8 cellular contexts compared by ENCODE assay signal in genomic region chr1:58815069-58815679, GRCh38. TPM values are rescaled to one million over a fixed set of nuclear protein-coding genes. Genes with fewer than 3 reads are reported as not detected.
DNase-seq lines count a peak whose midpoint lies in the region; ATAC-seq, FAIRE-seq and TF ChIP-seq lines count a peak whose summit lies in the region.

No MANE protein-coding gene starts in this region.

- peaks cover 72% of the 10 kb centered on the region for H3F3A ChIP-seq in PC-9 (ENCODE audit: insufficient read depth, low read depth)

- WGBS in pancreas, 2 donors = 6 to 7% methylated on average over 36 of the region's 36 CpGs

- no peaks in the 10 kb centered on the region for H4K20me1 ChIP-seq in PC-9 (ENCODE audit: insufficient read depth)

- peak; percentile 67 for ATAC-seq in GM18867 (IDR thresholded peaks at IDR 0.05; ENCODE audit: unreplicated experiment)
- ATAC-seq in HG03060 (IDR thresholded peaks at IDR 0.05; ENCODE audit: low read depth, unreplicated experiment) = peak; percentile 48
- peak; percentile 53 to 63 for ATAC-seq in activated naive CD4-positive, alpha-beta T cell treated with anti-CD3 and anti-CD28 coated beads, Interleukin-2, amount 50 U/mL, for 72 hours
- ATAC-seq in pancreas = peak; percentile 82 to 87 (median 84)

- peaks cover 7% of the 10 kb centered on the region; the same call in 1 of the 2 replicates for H3K9me3 ChIP-seq in PC-9 (ENCODE audit: insufficient read depth, low read depth)
- no peaks in the 10 kb centered on the region for H3K9me3 ChIP-seq in pancreas
- H3K9me3 ChIP-seq in uterus = no peaks in the 10 kb centered on the region

- peaks cover 0 to 7% of the 10 kb centered on the region in 2 donors for H3K9me3 Mint-ChIP-seq in activated naive CD4-positive, alpha-beta T cell treated with anti-CD3 and anti-CD28 coated beads, Interleukin-2, amount 50 U/mL, for 72 hours

- intact Hi-C loops in PC-9 (cut with micrococcal nuclease; ENCODE audit: unreplicated experiment) = loop anchor here (1.0 to 10.0 kb wide), 14 partner anchors 30 to 884 kb away; no protein-coding TSS in a partner anchor
- intact Hi-C loops in head of caudate nucleus (cut with DNase I) = no loop called here
- intact Hi-C loops in pancreas (cut with DNase I) = no loop called here
- intact Hi-C loops in uterus (cut with DNase I; ENCODE audit: low total_unique reads) = no loop called here

- POLR2A ChIA-PET in PC-9 (lab: Charles Lee; ENCODE audit: unreplicated experiment) = interaction anchor here (1.6 kb wide), 2 partner anchors 31 to 34 kb away, joined by 6 to 8 read pairs; partner anchors contain the start of gene JUN

- peak overlapping the region; percentile 83 for H3K4me3 ChIP-seq in PC-9
- peak overlapping the region; percentile 34 to 61 (median 40) for H3K4me3 ChIP-seq in pancreas
- H3K4me3 ChIP-seq in uterus = peak overlapping the region; percentile 58 to 69

- TF ChIP-seq POLR2A in uterus (IDR thresholded peaks at IDR 0.05) = peak; percentile 24 to 34

- CTCF ChIA-PET in PC-9 (lab: Charles Lee) = no interaction called here

- peak; percentile 86 for DNase-seq in A172 (ENCODE audit: low spot score)
- DNase-seq in PC-9 = peak; percentile 97
- DNase-seq in activated naive CD4-positive, alpha-beta T cell treated with anti-CD3 and anti-CD28 coated beads, Interleukin-2, amount 50 U/mL, for 72 hours (ENCODE audit: low spot score in 2 of 2) = peak; percentile 57 to 83
- DNase-seq in head of caudate nucleus = peak in 40 of 42 donors; percentile 15 to 71 (median 41)
- DNase-seq in pancreas = peak; percentile 85 to 92 (median 86)
- DNase-seq in uterus = peak; percentile 85 to 86

- TF ChIP-seq CTCF in PC-9 (conservative IDR thresholded peaks at IDR 0.05) = no peak
- TF ChIP-seq CTCF in pancreas (IDR thresholded peaks at IDR 0.05) = no peak
- TF ChIP-seq CTCF in uterus (IDR thresholded peaks at IDR 0.05) = no peak

- no TSS peak for BruUV-seq in PC-9 (replicated peaks; lab: Mats Ljungman, UMichigan)

- H3K79me2 ChIP-seq in PC-9 (ENCODE audit: low read depth) = peaks cover 9% of the 10 kb centered on the region; the same call in 1 of the 2 replicates

- peak overlapping the region; percentile 99 for H3K27ac ChIP-seq in PC-9
- H3K27ac ChIP-seq in pancreas = peak overlapping the region; percentile 81 to 88 (median 88)
- peak overlapping the region; percentile 93 to 95 for H3K27ac ChIP-seq in uterus

- no peaks in the 10 kb centered on the region for H3K9me2 ChIP-seq in PC-9 (ENCODE audit: insufficient read depth)

- H2AFZ ChIP-seq in PC-9 = peak overlapping the region; percentile 55

- H3K27me3 ChIP-seq in PC-9 (ENCODE audit: insufficient read depth, low read depth) (no peaks in the 10 kb centered on the region), pancreas (no peaks in the 10 kb centered on the region), uterus (no peaks in the 10 kb centered on the region)

- no peak for FAIRE-seq in pancreas (lab: Jason Lieb, UNC)

- no peaks in the 10 kb centered on the region for H3K36me3 Mint-ChIP-seq in activated naive CD4-positive, alpha-beta T cell treated with anti-CD3 and anti-CD28 coated beads, Interleukin-2, amount 50 U/mL, for 72 hours

- H3K36me3 ChIP-seq in PC-9 (ENCODE audit: low read depth) (no peaks in the 10 kb centered on the region), pancreas (no peaks in the 10 kb centered on the region), uterus (no peaks in the 10 kb centered on the region)

- peak overlapping the region; percentile 93 for H3K4me2 ChIP-seq in PC-9

- H3K4me1 ChIP-seq in PC-9 (replicated peaks; ENCODE audit: insufficient read depth) (peaks cover 67% of the 10 kb centered on the region), pancreas (peaks cover 0 to 13% (median 9%) of the 10 kb centered on the region in 3 donors), uterus (no peaks in the 10 kb centered on the region)

- H3K27ac Mint-ChIP-seq in activated naive CD4-positive, alpha-beta T cell treated with anti-CD3 and anti-CD28 coated beads, Interleukin-2, amount 50 U/mL, for 72 hours = peak overlapping the region; percentile 73 to 89

RNA-seq across cellular contexts. Expression of gene JUN, which starts 31.3 kb away (rescaled TPM):
- 73.6 and 82.2 TPM in 2 replicates for total RNA-seq in A172 (2014; rRNA removed; shearing (Covaris generic))
- total RNA-seq in PC-9 (2021) (74.7 and 93.7 TPM in 2 replicates), pancreas (100 to 1,000 TPM in 1 of 6 donors, 10 to 100 TPM in 5; 47.1 to 111 (median 86.2) TPM), uterus (100 to 1,000 TPM; 154 to 246 (median 239) TPM)
- total RNA-seq in activated naive CD4-positive, alpha-beta T cell treated with anti-CD3 and anti-CD28 coated beads, Interleukin-2, amount 50 U/mL, for 72 hours = 10 to 100 TPM; 31.7 to 54.8 TPM
- polyA plus RNA-seq in pancreas = 100 to 1,000 TPM in 1 of 2 donors, 10 to 100 TPM in 1; 45.0 to 134 TPM

Comparison
In these comparisons a context has a peak if more than half of its experiments do, and no peak if none do; other contexts are left out.
1. Peak in every context shown above with its lines: DNase-seq, ATAC-seq, H3K4me3 ChIP-seq and H3K27ac ChIP-seq.
2. DNase-seq: peak in every context shown above with its lines; median percentile 97 in PC-9; 86 in pancreas; 86 in A172; 86 in uterus; 70 in activated naive CD4-positive, alpha-beta T cell treated with anti-CD3 and anti-CD28 coated beads, Interleukin-2, amount 50 U/mL, for 72 hours; 41 in head of caudate nucleus.